Comparison of ENCODE assay signal across 11 cellular contexts in the genomic region with DNA sequence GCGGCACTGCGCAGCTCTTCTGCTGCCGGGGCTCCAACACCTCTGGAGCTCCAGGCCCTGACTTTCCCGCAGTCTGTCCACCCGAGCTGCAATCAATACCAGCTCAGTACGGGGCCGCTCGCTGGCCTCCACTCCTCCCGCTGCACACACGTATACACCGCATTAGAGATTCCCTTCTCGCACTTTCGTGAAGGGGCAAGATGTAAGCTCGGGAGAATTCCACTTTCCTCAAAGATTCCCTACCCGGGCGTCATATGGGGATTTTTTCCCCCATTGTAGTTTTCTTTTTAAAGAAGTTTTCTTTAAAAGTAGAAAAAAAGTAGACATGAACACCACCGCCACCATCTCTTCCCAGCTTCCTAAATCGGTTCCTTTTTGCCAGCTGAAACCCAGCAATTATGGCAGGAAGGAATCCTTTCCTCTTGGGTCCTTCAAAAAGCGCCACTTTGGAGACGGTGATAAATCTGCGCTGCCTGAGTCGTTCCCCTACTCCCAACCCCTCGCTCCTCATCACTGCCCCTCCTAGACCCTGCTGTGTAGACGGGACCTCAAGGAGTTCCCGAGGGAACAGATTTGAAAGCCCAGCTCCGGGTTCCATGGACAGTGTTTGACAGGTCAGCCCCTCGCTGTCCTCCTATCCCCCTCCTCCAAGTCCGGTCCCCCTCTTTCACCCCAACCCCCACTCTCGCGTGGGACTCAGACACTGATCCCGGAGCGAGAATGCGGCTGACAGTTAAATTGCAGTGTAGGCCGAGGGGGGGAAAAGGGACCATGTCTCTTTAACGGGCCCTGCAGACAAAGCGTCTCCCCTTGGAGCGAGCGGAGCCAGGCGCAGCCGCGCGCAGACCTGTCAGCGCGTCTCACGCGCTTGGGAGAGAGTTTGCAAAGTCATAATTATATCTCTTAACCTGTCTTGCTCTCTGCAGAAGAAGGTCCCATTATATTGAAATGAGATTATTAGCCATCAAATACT. TPM values are rescaled to one million over a fixed set of nuclear protein-coding genes. Genes with fewer than 3 reads are reported as not detected.
A peak's percentile ranks its signal among the peaks of the same experiment; 100 is the strongest.
DNase-seq lines count a peak whose midpoint lies in the region; ATAC-seq and TF ChIP-seq lines count a peak whose summit lies in the region.
"Had no signal": no experiment of that assay in that cellular context is flagged by ENCODE, and none has a peak within 500 bp of the region (broad histone marks: within the 10 kb centered on the region; RNA-seq: fewer than 3 reads in every experiment).

No MANE protein-coding gene starts in this region.

- peak; percentile 24 for DNase-seq in activated T-cell treated with anti-CD3 and anti-CD28 coated beads, Interleukin-2, amount 50 U/mL, for 48 hours
- DNase-seq in activated T-cell treated with anti-CD3 and anti-CD28 coated beads for 4 hours, result no peak
- peak; percentile 48 for DNase-seq in WTC11 (ENCODE audit: low spot score)
- peak; percentile 50 for DNase-seq in iPS-NIHi7 (ENCODE audit: extremely low spot score)
- DNase-seq in stimulated activated naive B cell treated with anti-CD40 and anti-IgM and Interleukin-4, amounts not matched to agents 10 μg/mL and 1 μg/mL and 100 μg/mL, for 72 hours, result no peak
- no peak for DNase-seq in HAP-1 (ENCODE audit: low spot score in 2 of 2)
- no peak for DNase-seq in left lobe of liver (ENCODE audit: low spot score)
- DNase-seq in omental fat pad (ENCODE audit: low spot score), result no peak
- DNase-seq: activated naive CD4-positive, alpha-beta T cell treated with Interleukin-2 at 50 U/mL for 16 hours; Kasumi-1 had no signal

- TF ChIP-seq CTCF in WTC11 (IDR thresholded peaks at IDR 0.05) (no peak), omental fat pad (IDR thresholded peaks at IDR 0.05) (no peak)

- no peaks in the 10 kb centered on the region for H3K9me3 Mint-ChIP-seq in WTC11
- no peaks in the 10 kb centered on the region for H3K9me3 Mint-ChIP-seq in stimulated activated naive B cell treated with anti-CD40 and anti-IgM and Interleukin-4, amounts not matched to agents 10 μg/mL and 1 μg/mL and 100 μg/mL, for 72 hours

- POLR2A ChIA-PET in WTC11 (lab: Charles Lee), result interaction anchor here (0.6 to 1.0 kb wide), 2 partner anchors 32 to 93 kb away, joined by 3 to 4 read pairs; no protein-coding TSS in a partner anchor

- peak overlapping the region; percentile 65 for H3K4me3 Mint-ChIP-seq in WTC11
- peak overlapping the region; percentile 60 to 78 for H3K4me3 Mint-ChIP-seq in stimulated activated naive B cell treated with anti-CD40 and anti-IgM and Interleukin-4, amounts not matched to agents 10 μg/mL and 1 μg/mL and 100 μg/mL, for 72 hours

- no peak overlapping the region for H3K4me3 ChIP-seq in HAP-1
- H3K4me3 ChIP-seq: prostate gland had no signal

- H3K4me1 Mint-ChIP-seq in WTC11, result peaks cover 47% of the 10 kb centered on the region
- peaks cover 37 to 50% of the 10 kb centered on the region in 2 donors for H3K4me1 Mint-ChIP-seq in stimulated activated naive B cell treated with anti-CD40 and anti-IgM and Interleukin-4, amounts not matched to agents 10 μg/mL and 1 μg/mL and 100 μg/mL, for 72 hours

- H3K4me1 ChIP-seq in HAP-1, result peaks cover 8% of the 10 kb centered on the region

- H3K27ac Mint-ChIP-seq in WTC11, result no peak overlapping the region
- peak overlapping the region; percentile 68 for H3K27ac Mint-ChIP-seq in stimulated activated naive B cell treated with anti-CD40 and anti-IgM and Interleukin-4, amounts not matched to agents 10 μg/mL and 1 μg/mL and 100 μg/mL, for 72 hours

- H3K36me3 Mint-ChIP-seq in WTC11, result no peaks in the 10 kb centered on the region
- peaks cover 0 to 2% of the 10 kb centered on the region in 2 donors for H3K36me3 Mint-ChIP-seq in stimulated activated naive B cell treated with anti-CD40 and anti-IgM and Interleukin-4, amounts not matched to agents 10 μg/mL and 1 μg/mL and 100 μg/mL, for 72 hours

- in situ Hi-C loops in HAP-1 (cut with MboI; ENCODE audit: low sequenced_read_pairs), result loop anchor here (5.0 kb wide), 2 partner anchors 217 to 307 kb away; no protein-coding TSS in a partner anchor

- H3K27me3 ChIP-seq in HAP-1 (ENCODE audit: low read depth), result peaks cover 78% of the 10 kb centered on the region

- no peaks in the 10 kb centered on the region for H3K36me3 ChIP-seq in HAP-1 (replicated peaks)
- H3K36me3 ChIP-seq: prostate gland had no signal

- ATAC-seq in WTC11, result peak; percentile 11
- no peak for ATAC-seq in stimulated activated naive B cell treated with anti-CD40 and anti-IgM and Interleukin-4, amounts not matched to agents 10 μg/mL and 1 μg/mL and 100 μg/mL, for 72 hours (replicated peaks)
- no peak for ATAC-seq in left lobe of liver
- no peak for ATAC-seq in omental fat pad (ENCODE audit: low FRiP score)

- no peaks in the 10 kb centered on the region for H3K9me3 ChIP-seq in HAP-1
- H3K9me3 ChIP-seq: prostate gland had no signal

- peaks cover 99% of the 10 kb centered on the region for H3K27me3 Mint-ChIP-seq in WTC11 (ENCODE audit: low read depth)
- peaks cover 79 to 92% of the 10 kb centered on the region in 2 donors for H3K27me3 Mint-ChIP-seq in stimulated activated naive B cell treated with anti-CD40 and anti-IgM and Interleukin-4, amounts not matched to agents 10 μg/mL and 1 μg/mL and 100 μg/mL, for 72 hours

- CTCF ChIA-PET in WTC11 (lab: Charles Lee), result interaction anchor here (0.9 to 9.0 kb wide), 25 partner anchors 33 to 411 kb away, joined by 3 to 152 read pairs (median 4); partner anchors contain the start of gene FOXP4

TF ChIP-seq in WTC11, 78 proteins besides CTCF, POLR2A, EP300 and RAD21:
- TF ChIP-seq, protein P1, sequence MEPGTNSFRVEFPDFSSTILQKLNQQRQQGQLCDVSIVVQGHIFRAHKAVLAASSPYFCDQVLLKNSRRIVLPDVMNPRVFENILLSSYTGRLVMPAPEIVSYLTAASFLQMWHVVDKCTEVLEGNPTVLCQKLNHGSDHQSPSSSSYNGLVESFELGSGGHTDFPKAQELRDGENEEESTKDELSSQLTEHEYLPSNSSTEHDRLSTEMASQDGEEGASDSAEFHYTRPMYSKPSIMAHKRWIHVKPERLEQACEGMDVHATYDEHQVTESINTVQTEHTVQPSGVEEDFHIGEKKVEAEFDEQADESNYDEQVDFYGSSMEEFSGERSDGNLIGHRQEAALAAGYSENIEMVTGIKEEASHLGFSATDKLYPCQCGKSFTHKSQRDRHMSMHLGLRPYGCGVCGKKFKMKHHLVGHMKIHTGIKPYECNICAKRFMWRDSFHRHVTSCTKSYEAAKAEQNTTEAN (CRISPR knock-in tag; IDR thresholded peaks at IDR 0.05), result 0 out of 2 replicates have a peak, but pooled peaks have one; percentile 1
- TF ChIP-seq GABPB1 (CRISPR knock-in tag; IDR thresholded peaks at IDR 0.05), result no peak

RNA-seq across cellular contexts. Expression of gene NCR2, which starts 39.5 kb away (rescaled TPM):
- total RNA-seq in WTC11 (2021) (not detected in 3 replicates), left lobe of liver (not detected), omental fat pad (not detected)
- total RNA-seq: prostate gland had no signal

Comparison
In these comparisons a context has a peak if more than half of its experiments do, and no peak if none do; other contexts are left out.
1. DNase-seq: peak in activated T-cell treated with anti-CD3 and anti-CD28 coated beads, Interleukin-2, amount 50 U/mL, for 48 hours (2 of 2), WTC11 (single experiment) and iPS-NIHi7 (single experiment); none in activated T-cell treated with anti-CD3 and anti-CD28 coated beads for 4 hours (single experiment), stimulated activated naive B cell treated with anti-CD40 and anti-IgM and Interleukin-4, amounts not matched to agents 10 μg/mL and 1 μg/mL and 100 μg/mL, for 72 hours (single experiment), HAP-1 (0 of 2), left lobe of liver (single experiment) and omental fat pad (single experiment).